In the genomic region with DNA sequence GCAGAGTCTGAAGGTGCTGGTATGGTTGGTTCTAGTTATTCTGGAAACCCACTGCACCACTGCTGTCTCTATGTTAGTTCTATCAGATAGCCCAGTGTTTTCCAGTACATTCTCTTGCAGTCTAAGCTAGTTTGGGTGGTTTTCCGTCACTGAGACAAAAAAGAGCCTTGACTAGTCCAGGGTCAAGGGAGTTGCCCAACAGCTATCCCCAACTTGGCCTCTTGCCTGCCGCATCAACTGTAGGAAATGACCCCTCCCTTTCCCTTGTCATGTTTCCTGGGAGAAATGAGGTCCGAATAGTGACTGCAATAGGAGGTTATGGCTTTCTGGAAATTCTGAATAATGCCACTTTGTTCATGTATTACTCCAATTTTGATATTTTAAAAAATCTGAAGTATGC, we compare ENCODE assay signal across 29 cellular contexts.
DNase-seq lines count a peak whose midpoint lies in the region; ATAC-seq and TF ChIP-seq lines count a peak whose summit lies in the region.
"Had no signal": no experiment of that assay in that cellular context is flagged by ENCODE, and none has a peak within 500 bp of the region (broad histone marks: within the 10 kb centered on the region; RNA-seq: fewer than 3 reads in every experiment).

No MANE protein-coding gene starts in this region.

- no peaks in the 10 kb centered on the region for H3K27me3 ChIP-seq in heart right ventricle
- no peaks in the 10 kb centered on the region for H3K27me3 ChIP-seq in vagina
- no peaks in the 10 kb centered on the region for H3K27me3 ChIP-seq in A673 (replicated peaks; ENCODE audit: insufficient read depth, low read depth, low read length, poor library complexity)
- H3K27me3 ChIP-seq: body of pancreas, left lung, neutrophil, testis had no signal

- BruUV-seq in A673 (replicated peaks; lab: Mats Ljungman, UMichigan), result no TSS peak

- TF ChIP-seq CTCF in cardiac fibroblast (IDR thresholded peaks at IDR 0.05; ENCODE audit: low read depth, low read length), result no peak
- no peak for TF ChIP-seq CTCF in heart right ventricle (IDR thresholded peaks at IDR 0.05)
- no peak for TF ChIP-seq CTCF in vagina (IDR thresholded peaks at IDR 0.05)
- no peak for TF ChIP-seq CTCF in A673 (conservative IDR thresholded peaks at IDR 0.05; ENCODE audit: low read depth, low read length)

- DNase-seq in cardiac fibroblast (ENCODE audit: low read depth in 2 of 2) (peak; percentile 39 to 40), heart right ventricle (peak in 1 of 2 donors; percentile 52), posterior vena cava (ENCODE audit: low spot score) (peak; percentile 92), vagina (ENCODE audit: extremely low spot score in 2 of 2) (no peak), A673 (ENCODE audit: low spot score) (no peak), NCI-H1417 treated with DMSO at 0.1 percent for 48 hours (lab: John Stamatoyannopoulos, UW) (no peak)
- DNase-seq: activated CD4-positive, alpha-beta T cell treated with anti-CD3 and anti-CD28 coated beads, Interleukin-2, amount 50 U/mL, for 4 hours; activated naive CD4-positive, alpha-beta T cell; activated naive CD8-positive, alpha-beta T cell treated with anti-CD3 and anti-CD28 coated beads, Interleukin-2, amount 50 U/mL, for 24 hours; activated T-cell treated with anti-CD3 and anti-CD28 coated beads, Interleukin-2, amount 50 U/mL, for 48 hours; CD8-positive, alpha-beta memory T cell; cerebellar nuclear complex; Karpas-422; left lung; naive B cell; NCI-H2029 treated with DMSO at 0.1 percent for 48 hours; NCI-H2227 treated with DMSO at 0.1 percent for 48 hours; NCI-H69; PC-3; SK-N-SH; small intestine; stimulated activated naive CD4-positive, alpha-beta T cell; T-helper 17 cell; testis had no signal

- WGBS in heart right ventricle, 2 donors, result 48 to 54% methylated on average over 3 of the region's 3 CpGs

- H3K9me3 ChIP-seq in heart right ventricle (no peaks in the 10 kb centered on the region), vagina (no peaks in the 10 kb centered on the region), A673 (ENCODE audit: low read depth, low read length, poor library complexity, severe bottlenecking) (no peaks in the 10 kb centered on the region)
- H3K9me3 ChIP-seq: body of pancreas, left lung, neutrophil, SK-N-SH, testis had no signal

- no peak for TF ChIP-seq POLR2A in vagina (IDR thresholded peaks at IDR 0.05)

- CTCF ChIA-PET in A673 (lab: Charles Lee), result no interaction called here

- H3K27ac ChIP-seq in heart right ventricle (peak overlapping the region in 5 of 10 donors; percentile 12 to 56 (median 52)), vagina (peak overlapping the region; percentile 36), A673 (ENCODE audit: low read depth, low read length, poor library complexity, severe bottlenecking) (no peak overlapping the region)
- H3K27ac ChIP-seq: body of pancreas, HL-60, left lung, neutrophil, testis had no signal

- peaks cover 0 to 8% (median 0%) of the 10 kb centered on the region in 9 donors for H3K4me1 ChIP-seq in heart right ventricle
- H3K4me1 ChIP-seq in vagina, result peaks cover 5% of the 10 kb centered on the region
- no peaks in the 10 kb centered on the region for H3K4me1 ChIP-seq in A673 (ENCODE audit: insufficient read depth, low read length, poor library complexity, severe bottlenecking)
- H3K4me1 ChIP-seq: body of pancreas, left lung, testis had no signal

- ATAC-seq in heart right ventricle (peak in 7 of 8 donors; percentile 10 to 75 (median 45)), GM21381 (IDR thresholded peaks at IDR 0.05; ENCODE audit: unreplicated experiment) (no peak)
- ATAC-seq: activated naive CD8-positive, alpha-beta T cell treated with anti-CD3 and anti-CD28 coated beads, Interleukin-2, amount 50 U/mL, for 24 hours; body of pancreas; esophagus mucosa; left lung; PC-3; T-helper 17 cell had no signal

- POLR2A ChIA-PET in A673 (lab: Charles Lee; ENCODE audit: low non-redundant PET), result no interaction called here

- intact Hi-C loops in heart right ventricle (cut with DNase I), result no loop called here
- intact Hi-C loops in posterior vena cava (cut with DNase I), result no loop called here
- intact Hi-C loops in vagina (cut with DNase I), result no loop called here
- intact Hi-C loops in A673 (cut with micrococcal nuclease; ENCODE audit: unreplicated experiment), result no loop called here

- H3K4me3 ChIP-seq in cardiac fibroblast (replicated peaks in 1 of 2; ENCODE audit: low read depth in 2 of 2, low read length in 2 of 2), result no peak overlapping the region
- H3K4me3 ChIP-seq in heart right ventricle, result no peak overlapping the region
- H3K4me3 ChIP-seq in vagina, result no peak overlapping the region
- H3K4me3 ChIP-seq in A673 (ENCODE audit: low read depth, low read length, poor library complexity, severe bottlenecking), result no peak overlapping the region
- H3K4me3 ChIP-seq: body of pancreas, left lung, testis had no signal

- H3K36me3 ChIP-seq in heart right ventricle (no peaks in the 10 kb centered on the region), vagina (no peaks in the 10 kb centered on the region), A673 (ENCODE audit: insufficient read depth, low read length, poor library complexity, severe bottlenecking) (no peaks in the 10 kb centered on the region)
- H3K36me3 ChIP-seq: left lung, neutrophil had no signal

Comparison
In these comparisons a context has a peak if more than half of its experiments do, and no peak if none do; other contexts are left out.
1. DNase-seq: peak in cardiac fibroblast (2 of 2) and posterior vena cava (single experiment); none in vagina (0 of 2), A673 (single experiment) and NCI-H1417 treated with DMSO at 0.1 percent for 48 hours (single experiment).